6 cellular contexts compared by ENCODE assay signal in the genomic region with DNA sequence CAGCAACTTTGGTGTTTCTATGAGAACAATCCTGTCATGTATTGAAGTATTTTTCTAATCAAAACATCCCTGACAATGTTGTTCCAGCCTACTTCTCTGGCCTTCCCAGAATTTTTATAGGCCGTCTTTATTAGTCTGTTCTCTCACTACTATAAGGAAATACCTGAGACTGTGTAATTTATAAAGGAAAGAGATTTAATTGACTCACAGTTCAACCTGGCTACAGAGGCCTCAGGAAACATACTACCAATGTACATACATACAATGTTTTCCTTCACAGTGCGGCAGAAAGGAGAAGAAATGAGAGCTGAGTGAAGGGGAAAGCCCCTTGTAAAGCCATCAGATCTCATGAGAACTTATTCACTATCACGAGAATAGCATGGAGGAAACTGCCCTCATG.
"Had no signal": no experiment of that assay in that cellular context is flagged by ENCODE, and none has a peak within 500 bp of the region (broad histone marks: within the 10 kb centered on the region; RNA-seq: fewer than 3 reads in every experiment).

No MANE protein-coding gene starts in this region.

- ATAC-seq: GM23338, HepG2 had no signal

- H3K27ac ChIP-seq: HL-60 had no signal

- DNase-seq: H9, HCEC 1CT, KBM-7 had no signal

- H3K4me3 ChIP-seq: GM23338 had no signal
